ENCODE assay signal across 13 cellular contexts in the genomic region with DNA sequence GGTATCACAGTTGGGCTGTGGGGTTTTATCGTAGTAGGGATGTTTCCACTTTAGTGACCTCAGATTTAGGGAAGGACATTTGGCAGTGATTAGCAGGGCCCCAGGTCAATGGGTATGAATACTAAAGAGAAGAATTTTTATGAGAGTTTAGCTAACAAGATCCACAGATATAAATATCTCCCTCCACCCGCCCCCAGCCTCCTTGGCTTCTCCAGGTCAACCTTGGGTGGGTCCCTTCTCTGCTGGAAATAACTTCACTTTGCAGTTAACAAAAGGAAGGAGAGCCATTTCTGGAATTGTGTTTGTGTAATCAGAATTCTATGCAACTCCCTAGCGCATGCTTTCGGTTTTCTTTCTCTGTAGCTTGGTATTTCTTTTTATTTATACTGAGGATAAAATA. TPM values are rescaled to one million over a fixed set of nuclear protein-coding genes. Genes with fewer than 3 reads are reported as not detected.
DNase-seq lines count a peak whose midpoint lies in the region; ATAC-seq, FAIRE-seq and TF ChIP-seq lines count a peak whose summit lies in the region.
"Had no signal": no experiment of that assay in that cellular context is flagged by ENCODE, and none has a peak within 500 bp of the region (broad histone marks: within the 10 kb centered on the region; RNA-seq: fewer than 3 reads in every experiment).

No MANE protein-coding gene starts in this region.

- no peak for TF ChIP-seq CTCF in CD8-positive, alpha-beta T cell (IDR thresholded peaks at IDR 0.05)
- TF ChIP-seq CTCF in ovary (IDR thresholded peaks at IDR 0.05) (no peak), D721Med (IDR thresholded peaks at IDR 0.05; ENCODE audit: insufficient read depth, missing control alignments) (no peak), GM13976 (IDR thresholded peaks at IDR 0.05; ENCODE audit: borderline replicate concordance, control extremely low read depth, extremely low read depth, insufficient read depth, missing control alignments) (no peak)

- H3K4me1 ChIP-seq in CD8-positive, alpha-beta T cell (ENCODE audit: insufficient read depth, low read length) = peaks cover 91% of the 10 kb centered on the region
- no peaks in the 10 kb centered on the region for H3K4me1 ChIP-seq in ovary (ENCODE audit: insufficient read depth)

- intact Hi-C loops in CD8-positive, alpha-beta T cell (cut with DNase I, micrococcal nuclease) = loop anchor here in 1 of 2 experiments (1.0 to 2.0 kb wide), 4 partner anchors 8 to 52 kb away; no protein-coding TSS in a partner anchor
- intact Hi-C loops in ovary (cut with DNase I) = no loop called here

- POLR2A ChIA-PET in CD8-positive, alpha-beta T cell (lab: Charles Lee) = interaction anchor here (0.8 to 6.5 kb wide), 13 partner anchors 9 to 83 kb away, joined by 3 to 59 read pairs (median 12); a partner anchor contains a TSS

- no peak for FAIRE-seq in D721Med (lab: Jason Lieb, UNC)
- FAIRE-seq: G401.6, pancreas had no signal

- in situ Hi-C loops in GM13976 (cut with MboI; ENCODE audit: low sequenced_read_pairs, unreplicated experiment) = no loop called here

- H3K9me3 ChIP-seq in CD8-positive, alpha-beta T cell (ENCODE audit: low read length) = no peaks in the 10 kb centered on the region
- H3K9me3 ChIP-seq in KOPT-K1 (ENCODE audit: insufficient read depth, low read length, poor library complexity, severe bottlenecking) (no peaks in the 10 kb centered on the region), ovary (no peaks in the 10 kb centered on the region)
- H3K9me3 ChIP-seq: pancreas had no signal

- no peak for DNase-seq in CD8-positive, alpha-beta T cell
- no peak for DNase-seq in central memory CD8-positive, alpha-beta T cell (ENCODE audit: low spot score in 2 of 2)
- DNase-seq in ovary = no peak
- DNase-seq in UCSD-AML1 (lab: John Stamatoyannopoulos, UW; ENCODE audit: unreplicated experiment) = no peak
- no peak for DNase-seq in NCI-H2029 (lab: John Stamatoyannopoulos, UW)
- DNase-seq in D721Med (ENCODE audit: insufficient read length, low spot score) = no peak
- DNase-seq in GM13976 (ENCODE audit: low spot score) = no peak
- DNase-seq: aorta, NCI-H187, pancreas had no signal

- H3K4me3 ChIP-seq in CD8-positive, alpha-beta T cell (ENCODE audit: low read depth, low read length) = peak overlapping the region; percentile 62
- H3K4me3 ChIP-seq in ovary = peak overlapping the region; percentile 64
- H3K4me3 ChIP-seq: pancreas had no signal

- TF ChIP-seq EP300 in ovary (IDR thresholded peaks at IDR 0.05) = no peak

- H3K27me3 Mint-ChIP-seq in CD8-positive, alpha-beta T cell (ENCODE audit: low read depth) = no peaks in the 10 kb centered on the region
- H3K27me3 Mint-ChIP-seq in central memory CD8-positive, alpha-beta T cell = no peaks in the 10 kb centered on the region

- no peak for ATAC-seq in CD8-positive, alpha-beta T cell
- ATAC-seq in central memory CD8-positive, alpha-beta T cell (replicated peaks; ENCODE audit: extremely low read depth, poor library complexity, severe bottlenecking) = no peak
- ATAC-seq: pancreas had no signal

- peaks cover 16% of the 10 kb centered on the region for H3K36me3 ChIP-seq in CD8-positive, alpha-beta T cell (ENCODE audit: insufficient read depth, low read length)
- H3K36me3 ChIP-seq in KOPT-K1 (ENCODE audit: insufficient read depth, low read length) (peaks cover 4% of the 10 kb centered on the region; the same call in 1 of the 2 replicates), ovary (no peaks in the 10 kb centered on the region)
- H3K36me3 ChIP-seq: pancreas had no signal

- H3K4me1 Mint-ChIP-seq in CD8-positive, alpha-beta T cell (ENCODE audit: low read depth) = peaks cover 94% of the 10 kb centered on the region
- peaks cover 100% of the 10 kb centered on the region for H3K4me1 Mint-ChIP-seq in central memory CD8-positive, alpha-beta T cell

- H3K4me3 Mint-ChIP-seq in CD8-positive, alpha-beta T cell = peak overlapping the region; percentile 94
- peak overlapping the region; percentile 93 for H3K4me3 Mint-ChIP-seq in central memory CD8-positive, alpha-beta T cell

- peak overlapping the region; percentile 62 for H3K27ac ChIP-seq in CD8-positive, alpha-beta T cell (ENCODE audit: low read depth, low read length)
- H3K27ac ChIP-seq in KOPT-K1 (ENCODE audit: low read depth, low read length, poor library complexity, severe bottlenecking) = peak overlapping the region; percentile 61
- no peak overlapping the region for H3K27ac ChIP-seq in ovary
- H3K27ac ChIP-seq: pancreas had no signal

- 8 to 16% (median 14%) methylated on average over 4 of the region's 4 CpGs for WGBS in ovary, 3 donors

- CTCF ChIA-PET in CD8-positive, alpha-beta T cell (lab: Charles Lee) = interaction anchor here (0.9 to 14.0 kb wide), 10 partner anchors 9 to 119 kb away, joined by 3 to 176 read pairs (median 32); a partner anchor contains a TSS

- peaks cover 7% of the 10 kb centered on the region for H3K9me3 Mint-ChIP-seq in CD8-positive, alpha-beta T cell
- no peaks in the 10 kb centered on the region for H3K9me3 Mint-ChIP-seq in central memory CD8-positive, alpha-beta T cell

- peaks cover 94% of the 10 kb centered on the region for H3K36me3 Mint-ChIP-seq in CD8-positive, alpha-beta T cell
- peaks cover 65% of the 10 kb centered on the region for H3K36me3 Mint-ChIP-seq in central memory CD8-positive, alpha-beta T cell (ENCODE audit: insufficient read depth)

- TF ChIP-seq POLR2A in ovary (IDR thresholded peaks at IDR 0.05) = no peak

- no peaks in the 10 kb centered on the region for H3K27me3 ChIP-seq in CD8-positive, alpha-beta T cell (ENCODE audit: insufficient read depth, low read length)
- no peaks in the 10 kb centered on the region for H3K27me3 ChIP-seq in ovary

- peak overlapping the region; percentile 98 for H3K27ac Mint-ChIP-seq in CD8-positive, alpha-beta T cell
- peak overlapping the region; percentile 89 for H3K27ac Mint-ChIP-seq in central memory CD8-positive, alpha-beta T cell (ENCODE audit: low read depth)

RNA-seq across cellular contexts. Expression of a gene that starts 27.2 kb away (rescaled TPM):
- total RNA-seq in CD8-positive, alpha-beta T cell = 10 to 100 TPM; 92.5 to 93.2 TPM
- 10 to 100 TPM in 1 of 7 donors, 1 to 10 TPM in 6; 1.1 to 14.4 (median 4.5) TPM for total RNA-seq in ovary
- polyA plus RNA-seq in ovary = 1 to 10 TPM; 3.6 to 8.1 TPM
- total RNA-seq: glomerular endothelial cell had no signal

Comparison
In these comparisons a context has a peak if more than half of its experiments do, and no peak if none do; other contexts are left out.
1. H3K27ac ChIP-seq: peak in CD8-positive, alpha-beta T cell (single experiment) and KOPT-K1 (single experiment); none in ovary (0 of 2).
2. RNA of a gene that starts 27.2 kb away (total RNA-seq): 92.5 to 93.2 TPM in CD8-positive, alpha-beta T cell; 1.1 to 14.4 TPM in ovary; every median in the first group is over 4 times any median in the second.